In genomic region chr11:88327061-88327460, GRCh38 we compare ENCODE assay signal across 16 cellular contexts. TPM values are rescaled to one million over a fixed set of nuclear protein-coding genes. Genes with fewer than 3 reads are reported as not detected.
DNase-seq lines count a peak whose midpoint lies in the region; ATAC-seq and TF ChIP-seq lines count a peak whose summit lies in the region.
"Had no signal": no experiment of that assay in that cellular context is flagged by ENCODE, and none has a peak within 500 bp of the region (broad histone marks: within the 10 kb centered on the region; RNA-seq: fewer than 3 reads in every experiment).

No MANE protein-coding gene starts in this region.

- H3K27me3 ChIP-seq in suprapubic skin = no peaks in the 10 kb centered on the region

- no peaks in the 10 kb centered on the region for H3K27me3 Mint-ChIP-seq in effector memory CD8-positive, alpha-beta T cell
- H3K27me3 Mint-ChIP-seq: activated naive CD8-positive, alpha-beta T cell treated with anti-CD3 and anti-CD28 coated beads, Interleukin-2, amount 10 ng/mL, durations not matched to agents 7 days and 5 days had no signal

- TF ChIP-seq EP300 in suprapubic skin (IDR thresholded peaks at IDR 0.05) = no peak

- peak; percentile 56 for ATAC-seq in GM18858 (IDR thresholded peaks at IDR 0.05; ENCODE audit: unreplicated experiment)
- ATAC-seq in GM21576 (IDR thresholded peaks at IDR 0.05; ENCODE audit: unreplicated experiment) = peak; percentile 50
- peak; percentile 72 for ATAC-seq in HG03432 (IDR thresholded peaks at IDR 0.05; ENCODE audit: unreplicated experiment)
- no peak for ATAC-seq in effector memory CD8-positive, alpha-beta T cell (replicated peaks)

- H3K4me3 Mint-ChIP-seq in effector memory CD8-positive, alpha-beta T cell = peak overlapping the region; percentile 40 to 56
- H3K4me3 Mint-ChIP-seq: activated naive CD8-positive, alpha-beta T cell treated with anti-CD3 and anti-CD28 coated beads, Interleukin-2, amount 10 ng/mL, durations not matched to agents 7 days and 5 days had no signal

- peak overlapping the region; percentile 44 to 93 for H3K27ac Mint-ChIP-seq in effector memory CD8-positive, alpha-beta T cell
- H3K27ac Mint-ChIP-seq: activated naive CD8-positive, alpha-beta T cell treated with anti-CD3 and anti-CD28 coated beads, Interleukin-2, amount 10 ng/mL, durations not matched to agents 7 days and 5 days had no signal

- H3K4me1 ChIP-seq in suprapubic skin = no peaks in the 10 kb centered on the region
- H3K4me1 ChIP-seq: Caco-2 had no signal

- no peak overlapping the region for H3K4me3 ChIP-seq in suprapubic skin

- no peak for TF ChIP-seq POLR2A in suprapubic skin (IDR thresholded peaks at IDR 0.05)

- no peak overlapping the region for H3K27ac ChIP-seq in suprapubic skin

- H3K36me3 ChIP-seq in suprapubic skin = no peaks in the 10 kb centered on the region

- H3K9me3 Mint-ChIP-seq in effector memory CD8-positive, alpha-beta T cell = no peaks in the 10 kb centered on the region
- H3K9me3 Mint-ChIP-seq: activated naive CD8-positive, alpha-beta T cell treated with anti-CD3 and anti-CD28 coated beads, Interleukin-2, amount 10 ng/mL, durations not matched to agents 7 days and 5 days had no signal

- no peak for DNase-seq in effector memory CD8-positive, alpha-beta T cell
- DNase-seq in D341Med (ENCODE audit: low spot score) (no peak), GM19240 (ENCODE audit: insufficient read length, low spot score) (no peak), cerebellum (ENCODE audit: low spot score) (no peak), suprapubic skin (ENCODE audit: low spot score in 2 of 2) (no peak)
- DNase-seq: activated CD4-positive, alpha-beta T cell treated with anti-CD3 and anti-CD28 coated beads for 48 hours; activated naive CD8-positive, alpha-beta T cell treated with anti-CD3 and anti-CD28 coated beads, Interleukin-2, amount 10 ng/mL, durations not matched to agents 7 days and 5 days; Caco-2; effector memory CD4-positive, alpha-beta T cell; KBM-7; mesendoderm; NCI-H226; SHP77 treated with DMSO at 0.1 percent for 48 hours had no signal

- 73% methylated on average over 2 of the region's 2 CpGs for WGBS in suprapubic skin

- peaks cover 82% of the 10 kb centered on the region for H3K36me3 Mint-ChIP-seq in effector memory CD8-positive, alpha-beta T cell (ENCODE audit: insufficient read depth)

- peaks cover 73 to 92% of the 10 kb centered on the region in 2 donors for H3K4me1 Mint-ChIP-seq in effector memory CD8-positive, alpha-beta T cell (ENCODE audit: low read depth in 2 of 2)

- no peak for TF ChIP-seq CTCF in suprapubic skin (IDR thresholded peaks at IDR 0.05)

- no peaks in the 10 kb centered on the region for H3K9me3 ChIP-seq in suprapubic skin
- H3K9me3 ChIP-seq: Caco-2 had no signal

RNA-seq across cellular contexts. Expression of gene CTSC, which starts 10.5 kb away (rescaled TPM):
- total RNA-seq in cerebellum = 32.5 TPM
- 10 to 100 TPM; 24.5 to 59.0 (median 31.6) TPM for total RNA-seq in suprapubic skin
